Comparison of ENCODE assay signal across 33 cellular contexts in genomic region chr3:138265745-138266144, GRCh38.
"Had no signal": no experiment of that assay in that cellular context is flagged by ENCODE, and none has a peak within 500 bp of the region (broad histone marks: within the 10 kb centered on the region; RNA-seq: fewer than 3 reads in every experiment).

No MANE protein-coding gene starts in this region.

- H3K9me3 Mint-ChIP-seq: activated B cell treated with CpG ODN at 0.5 μM for 24 hours; activated CD4-positive, alpha-beta memory T cell treated with anti-CD3 and anti-CD28 coated beads for 36 hours; activated CD4-positive, alpha-beta T cell treated with anti-CD3 and anti-CD28 coated beads, Interleukin-2, amount 10 ng/mL, durations not matched to agents 24 days and 14 days; activated naive CD4-positive, alpha-beta T cell treated with anti-CD3 and anti-CD28 coated beads, Interleukin-2, amount 10 ng/mL, durations not matched to agents 7 days and 5 days; activated naive CD4-positive, alpha-beta T cell treated with anti-CD3 and anti-CD28 coated beads, Interleukin-2, amount 50 U/mL, for 72 hours; activated naive CD8-positive, alpha-beta T cell treated with anti-CD3 and anti-CD28 coated beads, Interleukin-2, amount 10 ng/mL, durations not matched to agents 7 days and 5 days; activated T-helper 1 cell treated with anti-CD3 and anti-CD28 coated beads, Interleukin-12 subunit alpha, Interleukin-12 subunit beta, Interleukin-2, Interleukin-4 antibody, amounts not matched to agents 30 ng/mL and 10 ng/mL and 1 ng/mL, durations not matched to agents 14 hours and 24 hours and 36 hours; central memory CD8-positive, alpha-beta T cell; dendritic cell treated with granulocyte-macrophage colony-stimulating factor and Interleukin-4, amounts not matched to agents 40 ng/mL and 50 ng/mL, for 4 days; endodermal cell; T-cell; T-helper 1 cell treated with Interleukin-12 subunit alpha and Interleukin-12 subunit beta and Interleukin-4 antibody, amounts not matched to agents 30 μg/mL and 1 μg/mL, for 36 hours; T-helper 2 cell treated with Interferon-gamma antibody and Interleukin-4, amounts not matched to agents 5 μg/mL and 100 μg/mL, for 36 hours had no signal

- H3K4me3 Mint-ChIP-seq: activated B cell treated with CpG ODN at 0.5 μM for 24 hours; activated CD4-positive, alpha-beta memory T cell treated with anti-CD3 and anti-CD28 coated beads for 36 hours; activated CD4-positive, alpha-beta T cell treated with anti-CD3 and anti-CD28 coated beads for 36 hours; activated CD4-positive, alpha-beta T cell treated with anti-CD3 and anti-CD28 coated beads, Interleukin-2, amount 10 ng/mL, durations not matched to agents 24 days and 14 days; activated CD8-positive, alpha-beta memory T cell treated with anti-CD3 and anti-CD28 coated beads, Interleukin-2, amount 10 ng/mL, durations not matched to agents 7 days and 5 days; activated CD8-positive, alpha-beta T cell treated with anti-CD3 and anti-CD28 coated beads, Interleukin-2, amount 10 ng/mL, durations not matched to agents 7 days and 5 days; activated naive CD4-positive, alpha-beta T cell treated with anti-CD3 and anti-CD28 coated beads, Interleukin-2, amount 10 ng/mL, durations not matched to agents 7 days and 5 days; activated naive CD8-positive, alpha-beta T cell treated with anti-CD3 and anti-CD28 coated beads, Interleukin-2, amount 10 ng/mL, durations not matched to agents 7 days and 5 days; activated T-helper 1 cell treated with anti-CD3 and anti-CD28 coated beads, Interleukin-12 subunit alpha, Interleukin-12 subunit beta, Interleukin-2, Interleukin-4 antibody, amounts not matched to agents 30 ng/mL and 10 ng/mL and 1 ng/mL, durations not matched to agents 14 hours and 24 hours and 36 hours; central memory CD8-positive, alpha-beta T cell; dendritic cell treated with granulocyte-macrophage colony-stimulating factor and Interleukin-4, amounts not matched to agents 40 ng/mL and 50 ng/mL, for 4 days; endodermal cell; T-cell; T-helper 1 cell treated with Interleukin-12 subunit alpha and Interleukin-12 subunit beta and Interleukin-4 antibody, amounts not matched to agents 30 μg/mL and 1 μg/mL, for 36 hours; T-helper 2 cell treated with Interferon-gamma antibody and Interleukin-4, amounts not matched to agents 5 μg/mL and 100 μg/mL, for 36 hours had no signal

- H3K27me3 Mint-ChIP-seq: activated B cell treated with CpG ODN at 0.5 μM for 24 hours; activated CD4-positive, alpha-beta memory T cell treated with anti-CD3 and anti-CD28 coated beads for 36 hours; activated CD4-positive, alpha-beta T cell treated with anti-CD3 and anti-CD28 coated beads for 36 hours; activated CD4-positive, alpha-beta T cell treated with anti-CD3 and anti-CD28 coated beads, Interleukin-2, amount 10 ng/mL, durations not matched to agents 24 days and 14 days; activated CD8-positive, alpha-beta memory T cell treated with anti-CD3 and anti-CD28 coated beads, Interleukin-2, amount 10 ng/mL, durations not matched to agents 7 days and 5 days; activated naive CD4-positive, alpha-beta T cell treated with anti-CD3 and anti-CD28 coated beads, Interleukin-2, amount 10 ng/mL, durations not matched to agents 7 days and 5 days; activated naive CD8-positive, alpha-beta T cell treated with anti-CD3 and anti-CD28 coated beads, Interleukin-2, amount 10 ng/mL, durations not matched to agents 7 days and 5 days; central memory CD8-positive, alpha-beta T cell; dendritic cell treated with granulocyte-macrophage colony-stimulating factor and Interleukin-4, amounts not matched to agents 40 ng/mL and 50 ng/mL, for 4 days; T-cell had no signal

- H3K36me3 Mint-ChIP-seq: activated naive CD4-positive, alpha-beta T cell treated with anti-CD3 and anti-CD28 coated beads, Interleukin-2, amount 50 U/mL, for 72 hours had no signal

- H3K27ac Mint-ChIP-seq: activated B cell treated with CpG ODN at 0.5 μM for 24 hours; activated CD4-positive, alpha-beta memory T cell treated with anti-CD3 and anti-CD28 coated beads for 36 hours; activated CD4-positive, alpha-beta T cell treated with anti-CD3 and anti-CD28 coated beads for 36 hours; activated CD4-positive, alpha-beta T cell treated with anti-CD3 and anti-CD28 coated beads, Interleukin-2, amount 10 ng/mL, durations not matched to agents 24 days and 14 days; activated CD8-positive, alpha-beta memory T cell treated with anti-CD3 and anti-CD28 coated beads, Interleukin-2, amount 10 ng/mL, durations not matched to agents 7 days and 5 days; activated CD8-positive, alpha-beta T cell treated with anti-CD3 and anti-CD28 coated beads, Interleukin-2, amount 10 ng/mL, durations not matched to agents 7 days and 5 days; activated naive CD4-positive, alpha-beta T cell treated with anti-CD3 and anti-CD28 coated beads, Interleukin-2, amount 10 ng/mL, durations not matched to agents 7 days and 5 days; activated naive CD8-positive, alpha-beta T cell treated with anti-CD3 and anti-CD28 coated beads, Interleukin-2, amount 10 ng/mL, durations not matched to agents 7 days and 5 days; activated T-helper 1 cell treated with anti-CD3 and anti-CD28 coated beads, Interleukin-12 subunit alpha, Interleukin-12 subunit beta, Interleukin-2, Interleukin-4 antibody, amounts not matched to agents 30 ng/mL and 10 ng/mL and 1 ng/mL, durations not matched to agents 14 hours and 24 hours and 36 hours; dendritic cell treated with granulocyte-macrophage colony-stimulating factor and Interleukin-4, amounts not matched to agents 40 ng/mL and 50 ng/mL, for 4 days; endodermal cell; T-cell; T-helper 1 cell treated with Interleukin-12 subunit alpha and Interleukin-12 subunit beta and Interleukin-4 antibody, amounts not matched to agents 30 μg/mL and 1 μg/mL, for 36 hours; T-helper 2 cell treated with Interferon-gamma antibody and Interleukin-4, amounts not matched to agents 5 μg/mL and 100 μg/mL, for 36 hours had no signal

- H3K4me3 ChIP-seq: coronary artery, dorsolateral prefrontal cortex, esophagus muscularis mucosa had no signal

- DNase-seq: activated B cell treated with CpG ODN at 0.5 μM for 24 hours; activated CD4-positive, alpha-beta memory T cell treated with anti-CD3 and anti-CD28 coated beads for 36 hours; activated CD4-positive, alpha-beta T cell treated with anti-CD3 and anti-CD28 coated beads for 36 hours; activated CD4-positive, alpha-beta T cell treated with anti-CD3 and anti-CD28 coated beads, Interleukin-2, amount 10 ng/mL, durations not matched to agents 24 days and 14 days; activated CD4-positive, CD25-positive, alpha-beta regulatory T cell treated with anti-CD3 and anti-CD28 coated beads, Interleukin-2, amount 50 U/mL, for 72 hours; activated CD8-positive, alpha-beta memory T cell treated with anti-CD3 and anti-CD28 coated beads, Interleukin-2, amount 10 ng/mL, durations not matched to agents 7 days and 5 days; activated CD8-positive, alpha-beta memory T cell treated with anti-CD3 and anti-CD28 coated beads, Interleukin-2, amount 50 U/mL, for 4 hours; activated CD8-positive, alpha-beta T cell treated with anti-CD3 and anti-CD28 coated beads, Interleukin-2, amount 10 ng/mL, durations not matched to agents 7 days and 5 days; activated gamma-delta T cell; activated naive CD4-positive, alpha-beta T cell; activated naive CD4-positive, alpha-beta T cell treated with anti-CD3 and anti-CD28 coated beads, Interleukin-2, amount 10 ng/mL, durations not matched to agents 7 days and 5 days; activated naive CD8-positive, alpha-beta T cell treated with anti-CD3 and anti-CD28 coated beads, Interleukin-2, amount 10 ng/mL, durations not matched to agents 7 days and 5 days; activated T-cell treated with anti-CD3 and anti-CD28 coated beads, Interleukin-2, amount 50 U/mL, for 1 hour; activated T-cell treated with anti-CD3 and anti-CD28 coated beads, Interleukin-2, amount 50 U/mL, for 48 hours; amniotic stem cell; anterior cingulate cortex; brain microvascular endothelial cell; dorsolateral prefrontal cortex; effector memory CD4-positive, alpha-beta T cell; endodermal cell; erythroblast; head of caudate nucleus; T-cell; T1000; WERI-Rb-1 had no signal

- ATAC-seq: activated CD4-positive, alpha-beta T cell treated with anti-CD3 and anti-CD28 coated beads for 36 hours; activated CD8-positive, alpha-beta memory T cell treated with anti-CD3 and anti-CD28 coated beads, Interleukin-2, amount 10 ng/mL, durations not matched to agents 7 days and 5 days; activated CD8-positive, alpha-beta T cell treated with anti-CD3 and anti-CD28 coated beads, Interleukin-2, amount 10 ng/mL, durations not matched to agents 7 days and 5 days; activated naive CD4-positive, alpha-beta T cell treated with anti-CD3 and anti-CD28 coated beads, Interleukin-2, amount 50 U/mL, for 72 hours; T-cell had no signal

- H3K4me1 Mint-ChIP-seq: activated B cell treated with CpG ODN at 0.5 μM for 24 hours; activated CD4-positive, alpha-beta T cell treated with anti-CD3 and anti-CD28 coated beads for 36 hours; central memory CD8-positive, alpha-beta T cell; endodermal cell; T-cell had no signal
